ENCODE assay signal across 31 cellular contexts in genomic region chr12:33628087-33628486, GRCh38.
DNase-seq lines count a peak whose midpoint lies in the region; ATAC-seq, FAIRE-seq and TF ChIP-seq lines count a peak whose summit lies in the region.
"Had no signal": no experiment of that assay in that cellular context is flagged by ENCODE, and none has a peak within 500 bp of the region (broad histone marks: within the 10 kb centered on the region; RNA-seq: fewer than 3 reads in every experiment).

No MANE protein-coding gene starts in this region.

- H2AFZ ChIP-seq in H1 (ENCODE audit: low read length), result no peak overlapping the region

- no peaks in the 10 kb centered on the region for H3K27me3 ChIP-seq in breast epithelium
- H3K27me3 ChIP-seq in H1 (replicated peaks in 1 of 4; ENCODE audit: control insufficient read depth in 3 of 4, extremely low read depth in 1 of 4, insufficient read depth in 3 of 4, low read length in 3 of 4), result no peaks in the 10 kb centered on the region
- H3K27me3 ChIP-seq: cardiac muscle cell, sigmoid colon, stomach, tibial nerve had no signal

- no peak overlapping the region for H3K56ac ChIP-seq in H1 (replicated peaks; ENCODE audit: insufficient read length, low read depth, low read length)

- H3K23me2 ChIP-seq in H1 (ENCODE audit: low read depth, low read length), result peaks cover 2% of the 10 kb centered on the region; the same call in 1 of the 2 replicates

- H3K79me2 ChIP-seq in H1 (ENCODE audit: control insufficient read depth in 1 of 2, insufficient read depth in 2 of 2, low read length in 2 of 2), result no peaks in the 10 kb centered on the region

- no peak overlapping the region for H2BK15ac ChIP-seq in H1 (ENCODE audit: low read length)

- no peak overlapping the region for H2BK120ac ChIP-seq in H1 (replicated peaks; ENCODE audit: low read depth, low read length)

- H3K4me3 ChIP-seq in breast epithelium, result no peak overlapping the region
- H3K4me3 ChIP-seq in H1 (ENCODE audit: extremely low read depth in 1 of 4, insufficient read depth in 2 of 4, low read depth in 3 of 4, low read length in 4 of 4), result no peak overlapping the region
- H3K4me3 ChIP-seq: cardiac muscle cell, lower lobe of right lung, sigmoid colon, stomach, tibial nerve had no signal

- H3K14ac ChIP-seq in H1 (ENCODE audit: insufficient read length), result no peak overlapping the region

- H3K4ac ChIP-seq in H1 (replicated peaks; ENCODE audit: insufficient read length, low read depth, low read length), result no peak overlapping the region

- POLR2A ChIA-PET in MCF 10A (lab: Yijun Ruan, JAX), result interaction anchor here (0.6 to 0.7 kb wide), 2 partner anchors 870 to 1433 kb away, joined by 3 to 4 read pairs; no protein-coding TSS in a partner anchor
- POLR2A ChIA-PET in H1 (lab: Charles Lee; ENCODE audit: partially characterized antibody), result no interaction called here

- FAIRE-seq in H1 (lab: Jason Lieb, UNC), result peak; percentile 19
- FAIRE-seq: A204.1, keratinocyte had no signal

- H3K18ac ChIP-seq in H1 (ENCODE audit: extremely low read depth, low read length), result no peak overlapping the region

- H3K9me3 Mint-ChIP-seq in MCF 10A (ENCODE audit: unreplicated experiment), result no peaks in the 10 kb centered on the region
- H3K9me3 Mint-ChIP-seq: dendritic cell treated with granulocyte-macrophage colony-stimulating factor and Interleukin-4, amounts not matched to agents 40 ng/mL and 50 ng/mL, for 4 days; neural crest cell had no signal

- H4K91ac ChIP-seq in H1 (replicated peaks; ENCODE audit: insufficient read length, low read length), result no peak overlapping the region

- H2AK5ac ChIP-seq in H1 (ENCODE audit: low read depth, low read length), result no peak overlapping the region

- WGBS in H1 (ENCODE audit: extremely low coverage in 1 of 2, insufficient coverage in 1 of 2, insufficient read length in 1 of 2, insufficient replicate concordance in 2 of 2, low coverage in 1 of 2, low lambda C conversion rate in 2 of 2, missing lambda C conversion rate in 1 of 2), 2 experiments, result 79% methylated on average over 1 of the region's 1 CpG; no CpG with 5 or more reads in 1 of the 2 experiments

- no peaks in the 10 kb centered on the region for H3K36me3 Mint-ChIP-seq in MCF 10A (ENCODE audit: insufficient read depth, unreplicated experiment)

- ATAC-seq in GM18858 (IDR thresholded peaks at IDR 0.05; ENCODE audit: unreplicated experiment), result no peak
- no peak for ATAC-seq in GM19467 (IDR thresholded peaks at IDR 0.05; ENCODE audit: unreplicated experiment)
- ATAC-seq: lower lobe of right lung, Right ventricle myocardium inferior had no signal

- TF ChIP-seq EP300 in H1 (IDR thresholded peaks at IDR 0.05; ENCODE audit: borderline replicate concordance in 1 of 2, low read depth in 2 of 2, low read length in 2 of 2), result no peak

- H3K23ac ChIP-seq in H1 (ENCODE audit: insufficient read length), result no peak overlapping the region

- no peak overlapping the region for H4K8ac ChIP-seq in H1 (ENCODE audit: extremely low read depth, insufficient read depth, low read length)

- no peak overlapping the region for H4K5ac ChIP-seq in H1 (ENCODE audit: insufficient read length, low read depth, low read length)

- intact Hi-C loops in MCF 10A (cut with micrococcal nuclease) (no loop called here), breast epithelium (cut with DNase I; ENCODE audit: low total_unique reads) (no loop called here)

- BruUV-seq in MCF 10A (replicated peaks; lab: Mats Ljungman, UMichigan), result no TSS peak

- no peak overlapping the region for H3K27ac ChIP-seq in breast epithelium
- H3K27ac ChIP-seq in H1 (ENCODE audit: low read depth, low read length), result no peak overlapping the region
- H3K27ac ChIP-seq: cardiac muscle cell, lower lobe of right lung, sigmoid colon, stomach, tibial nerve had no signal

- no peak for TF ChIP-seq CTCF in MCF 10A (IDR thresholded peaks at IDR 0.05; ENCODE audit: unreplicated experiment)
- TF ChIP-seq CTCF in breast epithelium (IDR thresholded peaks at IDR 0.05), result no peak
- TF ChIP-seq CTCF in H1 (IDR thresholded peaks at IDR 0.05; ENCODE audit: control extremely low read depth in 1 of 3, insufficient read depth in 1 of 3, low read depth in 1 of 3, low read length in 3 of 3), result peak in 1 of 3 experiments; percentile 36; a peak in 2 of 4 replicates

- DNase-seq in MCF 10A (ENCODE audit: unreplicated experiment) (peak; percentile 6), breast epithelium (ENCODE audit: low spot score in 2 of 2) (no peak), OCI-M1 (lab: John Stamatoyannopoulos, UW) (peak; percentile 51), H1 (ENCODE audit: low read depth in 1 of 2, low spot score in 2 of 2) (no peak), erythroblast (lab: John Stamatoyannopoulos, UW) (no peak), HK-2 (ENCODE audit: unreplicated experiment) (no peak)
- DNase-seq: activated B cell treated with CpG ODN at 0.5 μM for 24 hours; activated CD4-positive, alpha-beta T cell treated with anti-CD3 and anti-CD28 coated beads, Interleukin-2, amount 50 U/mL, for 48 hours; activated CD8-positive, alpha-beta memory T cell treated with anti-CD3 and anti-CD28 coated beads, Interleukin-2, amount 50 U/mL, for 4 hours; activated naive CD4-positive, alpha-beta T cell treated with anti-CD3 and anti-CD28 coated beads, Interleukin-2, amount 50 U/mL, for 16 hours; DND-41; HFFc6; lower lobe of right lung; NCI-H1092; NCI-H1930; NCI-H526 treated with DMSO at 0.1 percent for 48 hours; sigmoid colon; stimulated activated CD4-positive, alpha-beta T cell treated with anti-CD3 and anti-CD28 coated beads, Interleukin-15, amount 100 ng/mL, for 24 hours; stomach; T1000 had no signal

- H3K4me1 Mint-ChIP-seq in MCF 10A (ENCODE audit: insufficient read depth, unreplicated experiment), result no peaks in the 10 kb centered on the region
- H3K4me1 Mint-ChIP-seq: activated B cell treated with CpG ODN at 0.5 μM for 24 hours, B cell, neural crest cell had no signal

- no peak overlapping the region for H3K9ac ChIP-seq in H1 (replicated peaks in 1 of 4; ENCODE audit: extremely low read depth in 1 of 4, low read depth in 3 of 4, low read length in 3 of 4)

- no peak overlapping the region for H3K4me2 ChIP-seq in H1 (ENCODE audit: insufficient read depth in 1 of 2, low read depth in 2 of 2, low read length in 2 of 2)

- CTCF ChIA-PET in MCF 10A (lab: Yijun Ruan, JAX) (interaction anchor here (0.6 kb wide), 2 partner anchors 366 to 924 kb away, joined by 3 read pairs; no protein-coding TSS in a partner anchor), H1 (lab: Charles Lee; ENCODE audit: partially characterized antibody) (interaction anchor here (0.6 to 2.2 kb wide), 3 partner anchors 22 to 310 kb away, joined by 3 to 8 read pairs (median 3); no protein-coding TSS in a partner anchor)

- H3K4me1 ChIP-seq in breast epithelium (no peaks in the 10 kb centered on the region), H1 (replicated peaks in 1 of 4; ENCODE audit: control insufficient read depth in 3 of 4, insufficient read depth in 4 of 4, low read length in 3 of 4) (no peaks in the 10 kb centered on the region)
- H3K4me1 ChIP-seq: Caco-2, lower lobe of right lung, sigmoid colon, stomach, tibial nerve had no signal

- H3K9me3 ChIP-seq in breast epithelium, result no peaks in the 10 kb centered on the region
- H3K9me3 ChIP-seq in H1 (ENCODE audit: insufficient read depth in 2 of 2, low read depth in 1 of 2, low read length in 1 of 2), result no peaks in the 10 kb centered on the region
- H3K9me3 ChIP-seq: Caco-2, lower lobe of right lung, sigmoid colon, stomach, tibial nerve had no signal

- no peaks in the 10 kb centered on the region for H3K79me1 ChIP-seq in H1 (ENCODE audit: low read depth, low read length)

- TF ChIP-seq POLR2A in breast epithelium (IDR thresholded peaks at IDR 0.05) (no peak), H1 (IDR thresholded peaks at IDR 0.05; ENCODE audit: control extremely low read depth in 1 of 2, low read depth in 2 of 2, low read length in 2 of 2) (no peak), erythroblast (IDR thresholded peaks at IDR 0.05; ENCODE audit: low read length) (no peak)

- H2BK5ac ChIP-seq in H1 (ENCODE audit: low read depth, low read length), result no peak overlapping the region

- peaks cover 36% of the 10 kb centered on the region for H3K27me3 Mint-ChIP-seq in MCF 10A (ENCODE audit: insufficient read depth, unreplicated experiment)
- H3K27me3 Mint-ChIP-seq: activated B cell treated with CpG ODN at 0.5 μM for 24 hours; B cell; dendritic cell treated with granulocyte-macrophage colony-stimulating factor and Interleukin-4, amounts not matched to agents 40 ng/mL and 50 ng/mL, for 4 days had no signal

- H2BK20ac ChIP-seq in H1 (ENCODE audit: low read length), result no peak overlapping the region

- TF ChIP-seq RAD21 in H1 (IDR thresholded peaks at IDR 0.05 in 1 of 2, conservative IDR thresholded peaks at IDR 0.05 in 1 of 2; ENCODE audit: low read depth in 2 of 2, low read length in 2 of 2), result peak; percentile 49 to 54

- H3K4me3 Mint-ChIP-seq in MCF 10A (ENCODE audit: unreplicated experiment), result no peak overlapping the region
- H3K4me3 Mint-ChIP-seq: activated B cell treated with CpG ODN at 0.5 μM for 24 hours; B cell; dendritic cell treated with granulocyte-macrophage colony-stimulating factor and Interleukin-4, amounts not matched to agents 40 ng/mL and 50 ng/mL, for 4 days; HFFc6; neural crest cell had no signal

- no peaks in the 10 kb centered on the region for H4K20me1 ChIP-seq in H1 (replicated peaks in 1 of 2; ENCODE audit: control insufficient read depth in 1 of 2, insufficient read depth in 2 of 2, low read length in 2 of 2)

- H2BK12ac ChIP-seq in H1 (ENCODE audit: low read depth, low read length), result no peak overlapping the region

- no peaks in the 10 kb centered on the region for H3K36me3 ChIP-seq in breast epithelium
- no peaks in the 10 kb centered on the region for H3K36me3 ChIP-seq in H1 (ENCODE audit: control insufficient read depth in 2 of 4, insufficient read depth in 4 of 4, low read length in 3 of 4)
- H3K36me3 ChIP-seq: cardiac muscle cell, lower lobe of right lung, sigmoid colon, stomach, tibial nerve had no signal

- H3K27ac Mint-ChIP-seq in MCF 10A (ENCODE audit: low read depth, unreplicated experiment), result no peak overlapping the region
- H3K27ac Mint-ChIP-seq: activated B cell treated with CpG ODN at 0.5 μM for 24 hours; B cell; dendritic cell treated with granulocyte-macrophage colony-stimulating factor and Interleukin-4, amounts not matched to agents 40 ng/mL and 50 ng/mL, for 4 days; HFFc6 had no signal

TF ChIP-seq in H1, 55 proteins besides CTCF, POLR2A, EP300 and RAD21:
- TF ChIP-seq EZH2 (IDR thresholded peaks at IDR 0.05; ENCODE audit: low read depth, low read length, severe bottlenecking), result no peak
TF ChIP-seq in H1: peak in this region for 0.

Comparison
In these comparisons a context has a peak if more than half of its experiments do, and no peak if none do; other contexts are left out.
1. DNase-seq: peak in MCF 10A (single experiment) and OCI-M1 (single experiment); none in breast epithelium (0 of 2), H1 (0 of 2), erythroblast (0 of 2) and HK-2 (single experiment).